In genomic region chr12:124863409-124864325, GRCh38 we compare ENCODE assay signal across 8 cellular contexts. TPM values are rescaled to one million over a fixed set of nuclear protein-coding genes. Genes with fewer than 3 reads are reported as not detected.
DNase-seq lines count a peak whose midpoint lies in the region; ATAC-seq and TF ChIP-seq lines count a peak whose summit lies in the region.

TSS of gene SCARB1 (minus strand) at chr12:124863864. CDS start at chr12:124863720, 144 bp downstream.

- no peak for TF ChIP-seq CTCF in GM12875 (IDR thresholded peaks at IDR 0.05; ENCODE audit: borderline replicate concordance, insufficient read depth, low read depth, low read length)
- peak in 1 of 2 donors; percentile 15 for TF ChIP-seq CTCF in right atrium auricular region (IDR thresholded peaks at IDR 0.05)
- peak in 1 of 4 experiments; percentile 38 for TF ChIP-seq CTCF in uterus (IDR thresholded peaks at IDR 0.05)

- peak; percentile 69 for DNase-seq in NCI-H1105 treated with DMSO at 0.1 percent for 48 hours (lab: John Stamatoyannopoulos, UW)
- DNase-seq in T-helper 17 cell, result peak; percentile 46 to 72 (median 70)
- DNase-seq in amygdala (lab: John Stamatoyannopoulos, UW), result peak in 54 of 56 donors; percentile 26 to 91 (median 74)
- peak; percentile 75 for DNase-seq in right atrium auricular region (ENCODE audit: low spot score)
- DNase-seq in putamen (ENCODE audit: low spot score), result peak; percentile 84
- DNase-seq in uterus, result peak; percentile 77 to 87

- peaks cover 3% of the 10 kb centered on the region for H3K27me3 Mint-ChIP-seq in T-helper 17 cell

- peak within 1 kb of the TSS; percentile 88 for H3K4me3 Mint-ChIP-seq in T-helper 17 cell

- intact Hi-C loops in uterus (cut with DNase I; ENCODE audit: low total_unique reads), result no loop called here

- no peaks in the 10 kb centered on the region for H3K36me3 ChIP-seq in right atrium auricular region
- H3K36me3 ChIP-seq in uterus, result no peaks in the 10 kb centered on the region

- H3K9me3 ChIP-seq in T-helper 17 cell (ENCODE audit: control insufficient read depth, low read length, poor library complexity, severe bottlenecking) (no peaks in the 10 kb centered on the region), right atrium auricular region (no peaks in the 10 kb centered on the region), uterus (no peaks in the 10 kb centered on the region)

- H3K27ac ChIP-seq in right atrium auricular region (peak within 1 kb of the TSS; percentile 69 to 73), uterus (peak within 1 kb of the TSS; percentile 64 to 70)

- H3K27ac Mint-ChIP-seq in T-helper 17 cell, result peak within 1 kb of the TSS; percentile 43

- peaks cover 10% of the 10 kb centered on the region for H3K4me1 Mint-ChIP-seq in T-helper 17 cell

- peak within 1 kb of the TSS; percentile 96 for H3K4me3 ChIP-seq in GM12875 (ENCODE audit: low read depth, low read length)
- peak within 1 kb of the TSS; percentile 65 to 74 for H3K4me3 ChIP-seq in right atrium auricular region
- H3K4me3 ChIP-seq in uterus, result peak within 1 kb of the TSS; percentile 41 to 50

- peak; percentile 77 for ATAC-seq in HG02642 (IDR thresholded peaks at IDR 0.05; ENCODE audit: poor library complexity, unreplicated experiment)
- peak; percentile 91 for ATAC-seq in T-helper 17 cell

- H3K27me3 ChIP-seq in right atrium auricular region (no peaks in the 10 kb centered on the region), uterus (no peaks in the 10 kb centered on the region)

- H3K4me1 ChIP-seq in right atrium auricular region, result peaks cover 0 to 27% of the 10 kb centered on the region in 2 donors
- H3K4me1 ChIP-seq in uterus, result peaks cover 0 to 8% of the 10 kb centered on the region in 2 donors

- TF ChIP-seq POLR2A in uterus (IDR thresholded peaks at IDR 0.05), result peak in 1 of 2 donors; percentile 43

- H3K36me3 Mint-ChIP-seq in T-helper 17 cell (ENCODE audit: low read depth), result no peaks in the 10 kb centered on the region

RNA-seq across cellular contexts. Expression of gene SCARB1, which starts in this region (rescaled TPM):
- total RNA-seq in T-helper 17 cell (1 to 10 TPM; 1.3 to 1.7 TPM), right atrium auricular region (10 to 100 TPM; 14.9 to 22.6 TPM), uterus (10 to 100 TPM in 2 of 4 donors, 1 to 10 TPM in 2; 2.1 to 37.0 (median 9.6) TPM)

Comparison
In these comparisons a context has a peak if more than half of its experiments do, and no peak if none do; other contexts are left out.
1. Peak in every context shown above with its lines: DNase-seq, ATAC-seq, H3K4me3 ChIP-seq and H3K27ac ChIP-seq.
2. H3K4me3 ChIP-seq: peak in every context shown above with its lines; median percentile 96 in GM12875; 70 in right atrium auricular region; 46 in uterus.